19 cellular contexts compared by ENCODE assay signal in the genomic region with DNA sequence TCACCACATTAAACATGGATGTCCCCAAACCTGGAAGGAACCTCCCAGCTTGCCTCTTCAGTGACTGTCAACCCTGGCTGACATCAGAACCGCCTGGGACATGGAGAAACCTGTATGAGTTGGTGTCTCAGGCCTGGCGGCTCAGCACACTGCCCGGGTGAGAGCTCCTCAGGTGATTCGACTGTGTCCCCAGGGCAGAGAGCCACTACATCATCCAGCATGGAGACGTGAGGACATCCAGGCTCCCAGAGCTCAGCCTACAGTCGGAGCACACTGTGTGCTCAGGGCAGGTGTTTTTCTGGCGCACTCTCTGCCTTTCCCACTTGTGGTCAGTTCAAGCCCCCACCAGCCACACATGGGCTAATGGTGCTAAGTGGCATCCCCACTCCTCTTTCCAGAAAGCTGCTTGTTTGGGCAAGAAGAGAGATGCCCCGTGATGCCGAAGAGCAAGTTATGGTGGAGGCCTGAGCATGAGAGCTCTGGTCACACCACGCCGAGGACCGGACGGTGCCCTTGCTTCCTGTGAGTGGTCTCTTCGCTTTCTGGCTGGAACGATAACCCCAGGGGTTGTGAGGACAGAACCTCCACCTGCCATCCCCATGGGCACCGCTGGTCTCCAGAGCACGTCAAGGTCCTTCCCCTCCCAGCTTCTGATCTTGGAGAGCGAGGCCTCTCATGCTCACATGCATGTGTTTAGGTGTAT. TPM values are rescaled to one million over a fixed set of nuclear protein-coding genes. Genes with fewer than 3 reads are reported as not detected.
A peak's percentile ranks its signal among the peaks of the same experiment; 100 is the strongest.
DNase-seq lines count a peak whose midpoint lies in the region; ATAC-seq, FAIRE-seq and TF ChIP-seq lines count a peak whose summit lies in the region.
"Had no signal": no experiment of that assay in that cellular context is flagged by ENCODE, and none has a peak within 500 bp of the region (broad histone marks: within the 10 kb centered on the region; RNA-seq: fewer than 3 reads in every experiment).

No MANE protein-coding gene starts in this region.

- H3K27me3 ChIP-seq in H9 (ENCODE audit: insufficient read depth, low read length): no peaks in the 10 kb centered on the region
- H3K27me3 ChIP-seq: ascending aorta; BLaER1 treated with 17β-estradiol and CSF1 and Interleukin-3, amounts not matched to agents 10 nM and 100 nM; neural progenitor cell had no signal

- no peaks in the 10 kb centered on the region for H4K20me1 ChIP-seq in H9 (ENCODE audit: control insufficient read depth, insufficient read depth, insufficient read length)

- peaks cover 1% of the 10 kb centered on the region for H3K4me1 Mint-ChIP-seq in activated T-cell treated with anti-CD3 and anti-CD28 coated beads, Interleukin-2, amount 50 U/mL, for 24 hours (ENCODE audit: low read depth)
- H3K4me1 Mint-ChIP-seq in H9: peaks cover 2 to 4% of the 10 kb centered on the region in 2 experiments; a peak in 2 of 4 replicates
- H3K4me1 Mint-ChIP-seq: central memory CD8-positive, alpha-beta T cell; neural progenitor cell had no signal

- H3K27ac ChIP-seq in H9 (ENCODE audit: insufficient read length, low read depth, low read length) (no peak overlapping the region), kidney (ENCODE audit: low read depth in 2 of 2, low read length in 2 of 2) (no peak overlapping the region)
- H3K27ac ChIP-seq: ascending aorta, neural progenitor cell had no signal

- no peak overlapping the region for H3K27ac Mint-ChIP-seq in activated T-cell treated with anti-CD3 and anti-CD28 coated beads, Interleukin-2, amount 50 U/mL, for 24 hours
- H3K27ac Mint-ChIP-seq in H9: peak overlapping the region; percentile 20 to 47 (median 34); a peak in 3 of 7 replicates
- H3K27ac Mint-ChIP-seq: neural progenitor cell had no signal

- no peak overlapping the region for H2BK12ac ChIP-seq in H9 (ENCODE audit: insufficient read length, low read depth, low read length)

- no peak overlapping the region; the same call in 1 of the 2 replicates for H3K14ac ChIP-seq in H9 (ENCODE audit: insufficient read depth, low read length)

- peak; percentile 20 for DNase-seq in activated T-cell treated with anti-CD3 and anti-CD28 coated beads, Interleukin-2, amount 50 U/mL, for 24 hours
- no peak for DNase-seq in activated T-cell treated with anti-CD3 and anti-CD28 coated beads, Interleukin-2, amount 50 U/mL, for 1 hour
- no peak for DNase-seq in H9
- peak; percentile 41 for DNase-seq in kidney
- peak; percentile 19 for DNase-seq in stimulated activated CD8-positive, alpha-beta memory T cell treated with anti-CD3 and anti-CD28 coated beads, Interleukin-4, amount 100 ng/mL, for 48 hours
- DNase-seq in NCI-H69 (lab: John Stamatoyannopoulos, UW): no peak
- DNase-seq in NCI-H1092 treated with DMSO at 0.1 percent for 48 hours (lab: John Stamatoyannopoulos, UW): no peak
- DNase-seq: EL, Karpas-422, NCI-H187, NCI-H774 had no signal

- no peaks in the 10 kb centered on the region for H3K79me2 ChIP-seq in H9 (ENCODE audit: insufficient read depth, low read length)

- H3K23me2 ChIP-seq in H9 (ENCODE audit: insufficient read length, low read depth, low read length, poor library complexity, severe bottlenecking): no peaks in the 10 kb centered on the region

- H3K56ac ChIP-seq in H9 (ENCODE audit: insufficient read length, low read depth, low read length): no peak overlapping the region

- H2AFZ ChIP-seq in H9 (ENCODE audit: low read length): no peak overlapping the region
- H2AFZ ChIP-seq: neural progenitor cell had no signal

- no peak overlapping the region for H3K4me2 ChIP-seq in H9 (ENCODE audit: insufficient read depth, insufficient read length, low read length)
- H3K4me2 ChIP-seq: neural progenitor cell had no signal

- no peak overlapping the region for H2BK120ac ChIP-seq in H9 (ENCODE audit: low read depth, low read length, poor library complexity, severe bottlenecking)

- no peaks in the 10 kb centered on the region for H3K4me1 ChIP-seq in H9 (ENCODE audit: insufficient read depth, low read length)
- H3K4me1 ChIP-seq in kidney (ENCODE audit: control insufficient read depth in 1 of 2, insufficient read depth in 1 of 2, low read depth in 1 of 2, low read length in 2 of 2): no peaks in the 10 kb centered on the region
- H3K4me1 ChIP-seq: neural progenitor cell had no signal

- intact Hi-C loops in kidney (cut with DNase I): no loop called here

- no peak overlapping the region for H3K4me3 Mint-ChIP-seq in activated T-cell treated with anti-CD3 and anti-CD28 coated beads, Interleukin-2, amount 50 U/mL, for 24 hours
- H3K4me3 Mint-ChIP-seq in H9: no peak overlapping the region
- H3K4me3 Mint-ChIP-seq: central memory CD8-positive, alpha-beta T cell; neural progenitor cell had no signal

- peaks cover 9 to 12% of the 10 kb centered on the region in 2 donors for H3K36me3 ChIP-seq in kidney (ENCODE audit: control insufficient read depth in 1 of 2, insufficient read depth in 2 of 2, low read length in 2 of 2)

- no peak overlapping the region for H4K5ac ChIP-seq in H9 (ENCODE audit: insufficient read length, low read depth, low read length)

- H3K18ac ChIP-seq in H9 (ENCODE audit: insufficient read length, low read depth, low read length): no peak overlapping the region

- no peak overlapping the region for H3K23ac ChIP-seq in H9 (ENCODE audit: insufficient read length, low read depth, low read length)

- no peak overlapping the region for H3K4ac ChIP-seq in H9 (ENCODE audit: low read depth, low read length)

- H2BK15ac ChIP-seq in H9 (ENCODE audit: low read depth, low read length): no peak overlapping the region

- H3K9ac ChIP-seq in H9 (ENCODE audit: extremely low read depth, insufficient read length, low read length) (no peak overlapping the region), kidney (ENCODE audit: low read length in 2 of 2) (no peak overlapping the region)
- H3K9ac ChIP-seq: BLaER1 treated with 17β-estradiol and CSF1 and Interleukin-3, amounts not matched to agents 10 nM and 100 nM; neural progenitor cell had no signal

- TF ChIP-seq CTCF in H9 (conservative IDR thresholded peaks at IDR 0.05) (no peak), kidney (IDR thresholded peaks at IDR 0.05; ENCODE audit: borderline replicate concordance, extremely low read depth, insufficient read depth) (no peak)

- H4K8ac ChIP-seq in H9 (replicated peaks; ENCODE audit: insufficient read length, low read depth, low read length): no peak overlapping the region

- H3K9me3 Mint-ChIP-seq in activated T-cell treated with anti-CD3 and anti-CD28 coated beads, Interleukin-2, amount 50 U/mL, for 24 hours: no peaks in the 10 kb centered on the region
- no peaks in the 10 kb centered on the region for H3K9me3 Mint-ChIP-seq in H9
- H3K9me3 Mint-ChIP-seq: central memory CD8-positive, alpha-beta T cell; neural progenitor cell had no signal

- H3T11ph ChIP-seq in H9 (ENCODE audit: low read length): no peak overlapping the region

- no peaks in the 10 kb centered on the region for H3K79me1 ChIP-seq in H9 (ENCODE audit: insufficient read depth, low read depth, low read length, poor library complexity, severe bottlenecking)

- H3K9me3 ChIP-seq in H9 (ENCODE audit: control insufficient read depth, low read depth, low read length) (no peaks in the 10 kb centered on the region), kidney (ENCODE audit: control insufficient read depth in 1 of 2, low read length in 2 of 2) (no peaks in the 10 kb centered on the region)
- H3K9me3 ChIP-seq: ascending aorta had no signal

- H3K36me3 Mint-ChIP-seq in activated T-cell treated with anti-CD3 and anti-CD28 coated beads, Interleukin-2, amount 50 U/mL, for 24 hours (ENCODE audit: low read depth): peaks cover 41% of the 10 kb centered on the region
- H3K36me3 Mint-ChIP-seq in H9 (ENCODE audit: insufficient read depth in 1 of 3, low read depth in 3 of 3): peaks cover 35 to 58% (median 44%) of the 10 kb centered on the region in 3 experiments; a peak in 6 of 7 replicates

- no peak overlapping the region for H4K91ac ChIP-seq in H9 (ENCODE audit: insufficient read length, low read depth, low read length)

- no peak for ATAC-seq in GM21367 (IDR thresholded peaks at IDR 0.05; ENCODE audit: unreplicated experiment)

- WGBS in H9 (ENCODE audit: extremely low coverage, insufficient read length, low lambda C conversion rate): no CpG with 5 or more reads among the region's 18 CpGs

- H2BK20ac ChIP-seq in H9 (ENCODE audit: low read depth, low read length, poor library complexity, severe bottlenecking): no peak overlapping the region

- no peaks in the 10 kb centered on the region for H3K27me3 Mint-ChIP-seq in activated T-cell treated with anti-CD3 and anti-CD28 coated beads, Interleukin-2, amount 50 U/mL, for 24 hours
- H3K27me3 Mint-ChIP-seq in H9 (ENCODE audit: low read depth): no peaks in the 10 kb centered on the region
- H3K27me3 Mint-ChIP-seq: central memory CD8-positive, alpha-beta T cell had no signal

- no peak overlapping the region for H2AK5ac ChIP-seq in H9 (ENCODE audit: insufficient read length, low read length)

- FAIRE-seq in kidney (lab: Jason Lieb, UNC): no peak
- FAIRE-seq: TTC549 had no signal

- no peak overlapping the region for H3K4me3 ChIP-seq in kidney (ENCODE audit: low read length in 2 of 2)
- H3K4me3 ChIP-seq: ascending aorta; BLaER1 treated with 17β-estradiol and CSF1 and Interleukin-3, amounts not matched to agents 10 nM and 100 nM; neural progenitor cell had no signal

- no peak overlapping the region for H2BK5ac ChIP-seq in H9 (ENCODE audit: insufficient read length, low read length)

RNA-seq across cellular contexts. Expression of gene AMZ1, which starts 38.5 kb away (rescaled TPM):
- total RNA-seq in H9 (2021): 0.74 and 0.90 TPM in 2 replicates
- total RNA-seq in kidney: 0.16 TPM
- polyA plus RNA-seq in kidney (ENCODE audit: insufficient read depth, low read depth, low replicate concordance): not detected
- total RNA-seq: A673, ascending aorta, pulmonary artery endothelial cell had no signal

Comparison
In these comparisons a context has a peak if more than half of its experiments do, and no peak if none do; other contexts are left out.
1. DNase-seq: peak in activated T-cell treated with anti-CD3 and anti-CD28 coated beads, Interleukin-2, amount 50 U/mL, for 24 hours (single experiment), kidney (single experiment) and stimulated activated CD8-positive, alpha-beta memory T cell treated with anti-CD3 and anti-CD28 coated beads, Interleukin-4, amount 100 ng/mL, for 48 hours (single experiment); none in activated T-cell treated with anti-CD3 and anti-CD28 coated beads, Interleukin-2, amount 50 U/mL, for 1 hour (single experiment), H9 (single experiment), NCI-H69 (single experiment) and NCI-H1092 treated with DMSO at 0.1 percent for 48 hours (single experiment).